ENCODE assay signal across 10 cellular contexts in the genomic region with DNA sequence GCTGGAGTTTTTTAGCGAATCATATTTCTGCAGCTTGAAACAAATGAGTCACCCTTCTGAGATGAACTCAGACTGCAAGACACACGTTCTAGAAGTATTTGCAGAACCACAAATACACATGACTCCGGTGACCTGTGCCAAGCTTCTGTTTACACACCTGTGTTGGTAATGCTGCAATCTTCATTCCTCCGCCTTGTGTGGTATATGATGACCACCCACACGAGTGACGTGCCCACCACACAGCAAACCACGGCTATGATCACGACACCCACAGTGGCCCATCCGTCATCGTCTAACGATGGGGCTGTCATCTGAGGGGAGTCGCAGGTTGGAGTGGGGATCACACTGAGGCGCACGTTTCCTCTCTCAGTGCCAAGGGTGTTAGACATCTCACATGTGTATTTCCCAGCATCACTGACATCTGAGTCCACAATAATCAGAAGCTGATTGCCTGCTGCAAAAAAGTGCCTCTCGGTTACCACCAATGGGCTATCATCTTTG. TPM values are rescaled to one million over a fixed set of nuclear protein-coding genes. Genes with fewer than 3 reads are reported as not detected.
DNase-seq lines count a peak whose midpoint lies in the region; ATAC-seq and TF ChIP-seq lines count a peak whose summit lies in the region.
"Had no signal": no experiment of that assay in that cellular context is flagged by ENCODE, and none has a peak within 500 bp of the region (broad histone marks: within the 10 kb centered on the region; RNA-seq: fewer than 3 reads in every experiment).

No MANE protein-coding gene starts in this region.

- WGBS in sigmoid colon, 2 donors: 37 to 74% methylated on average over 15 of the region's 15 CpGs

- no peaks in the 10 kb centered on the region for H3K9me3 ChIP-seq in sigmoid colon

- no peaks in the 10 kb centered on the region for H3K27me3 ChIP-seq in sigmoid colon

- no peak for TF ChIP-seq CTCF in AG10803 (conservative IDR thresholded peaks at IDR 0.05; ENCODE audit: low read length)
- TF ChIP-seq CTCF in VCaP (conservative IDR thresholded peaks at IDR 0.05): no peak
- TF ChIP-seq CTCF in sigmoid colon (IDR thresholded peaks at IDR 0.05): no peak

- no peak for TF ChIP-seq POLR2A in sigmoid colon (IDR thresholded peaks at IDR 0.05)

- H3K36me3 ChIP-seq in sigmoid colon: peaks cover 54 to 100% (median 63%) of the 10 kb centered on the region in 4 donors

- DNase-seq in AG10803 (ENCODE audit: low read depth) (peak; percentile 86), left colon (no peak), midbrain (lab: John Stamatoyannopoulos, UW) (no peak), sigmoid colon (no peak)
- DNase-seq in Jurkat, Clone E6-1 (ENCODE audit: low read depth, low spot score): peak; percentile 46
- DNase-seq: activated T-cell treated with anti-CD3 and anti-CD28 coated beads, Interleukin-2, amount 50 U/mL, for 72 hours; RPMI8226 had no signal

- ATAC-seq in left colon (peak; percentile 60), HG03196 (IDR thresholded peaks at IDR 0.05; ENCODE audit: unreplicated experiment) (no peak), HG02970 (IDR thresholded peaks at IDR 0.05; ENCODE audit: low FRiP score, unreplicated experiment) (no peak)
- ATAC-seq: activated T-cell treated with anti-CD3 and anti-CD28 coated beads, Interleukin-2, amount 50 U/mL, for 72 hours had no signal

- no peak for TF ChIP-seq EP300 in sigmoid colon (IDR thresholded peaks at IDR 0.05)

- intact Hi-C loops in left colon (cut with DNase I, micrococcal nuclease) (no loop called here), sigmoid colon (cut with DNase I) (no loop called here)

- peak overlapping the region; percentile 76 for H3K27ac ChIP-seq in VCaP
- H3K27ac ChIP-seq in sigmoid colon: no peak overlapping the region

- no peak overlapping the region for H3K4me3 ChIP-seq in AG10803 (ENCODE audit: low read length)
- H3K4me3 ChIP-seq in Jurkat, Clone E6-1 (ENCODE audit: low read length): no peak overlapping the region
- no peak overlapping the region for H3K4me3 ChIP-seq in sigmoid colon

- peaks cover 0 to 8% (median 2%) of the 10 kb centered on the region in 4 donors for H3K4me1 ChIP-seq in sigmoid colon

RNA-seq across cellular contexts. Expression of a gene that starts 43.0 kb away (rescaled TPM):
- polyA plus RNA-seq in Jurkat, Clone E6-1 (2012; ENCODE audit: insufficient read depth, insufficient read length): 2.6 TPM
- total RNA-seq in left colon (10 to 100 TPM; 71.5 to 83.4 TPM), sigmoid colon (100 to 1,000 TPM in 1 of 4 donors, 10 to 100 TPM in 3; 58.1 to 186 (median 64.2) TPM)
- 10 to 100 TPM in 1 of 3 donors, 1 to 10 TPM in 2; 2.8 to 26.1 (median 6.6) TPM for polyA plus RNA-seq in sigmoid colon

Comparison
In these comparisons a context has a peak if more than half of its experiments do, and no peak if none do; other contexts are left out.
1. DNase-seq: peak in AG10803 (single experiment) and Jurkat, Clone E6-1 (single experiment); none in left colon (0 of 2), midbrain (single experiment) and sigmoid colon (single experiment).